12 cellular contexts compared by ENCODE assay signal in the genomic region with DNA sequence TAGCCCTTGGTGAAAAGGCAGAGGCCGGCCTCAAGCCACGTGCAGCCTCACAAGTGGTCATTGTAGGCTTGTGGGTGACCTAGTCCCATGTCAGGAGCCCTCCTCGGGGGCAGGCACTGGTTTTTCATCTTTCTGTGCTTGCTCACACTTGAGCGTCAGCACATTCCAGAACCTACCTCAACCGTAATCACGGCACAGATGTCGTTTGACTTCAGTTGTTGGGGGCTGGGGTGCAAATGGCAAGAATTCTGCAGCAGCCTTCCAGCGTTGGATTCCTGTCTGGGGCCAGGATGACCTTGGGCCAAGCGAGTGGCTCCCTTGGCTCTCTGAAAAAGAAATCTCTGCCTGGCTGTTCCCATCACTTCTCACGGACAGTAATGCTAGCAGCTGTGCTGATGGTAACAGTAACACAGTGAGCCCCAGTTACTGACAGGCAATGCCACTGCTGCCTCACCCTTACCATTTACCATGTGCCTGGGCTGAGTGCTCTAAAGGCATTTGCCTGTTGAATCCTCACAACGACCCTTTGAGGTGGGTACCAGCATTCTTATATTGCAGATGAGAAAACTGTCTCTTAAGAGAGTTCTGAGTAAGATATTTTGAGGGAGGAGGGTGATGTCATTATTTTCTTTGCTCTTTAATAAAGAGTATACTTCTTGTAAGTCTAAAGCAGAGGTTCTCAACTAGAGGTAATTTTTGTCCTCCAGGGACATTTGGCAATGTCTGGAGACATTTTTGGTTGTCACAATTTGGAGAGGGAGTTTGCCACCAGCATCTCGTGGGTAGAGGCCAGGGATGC. TPM values are rescaled to one million over a fixed set of nuclear protein-coding genes. Genes with fewer than 3 reads are reported as not detected.
DNase-seq lines count a peak whose midpoint lies in the region; TF ChIP-seq lines count a peak whose summit lies in the region.
"Had no signal": no experiment of that assay in that cellular context is flagged by ENCODE, and none has a peak within 500 bp of the region (broad histone marks: within the 10 kb centered on the region; RNA-seq: fewer than 3 reads in every experiment).

No MANE protein-coding gene starts in this region.

- peaks cover 57% of the 10 kb centered on the region for H3K4me1 Mint-ChIP-seq in chondrocyte (ENCODE audit: low read depth)
- H3K4me1 Mint-ChIP-seq in Calu3 (ENCODE audit: low read depth, unreplicated experiment): peaks cover 14% of the 10 kb centered on the region

- POLR2A ChIA-PET in PC-9 (lab: Charles Lee; ENCODE audit: unreplicated experiment): no interaction called here

- no peaks in the 10 kb centered on the region for H3K9me3 ChIP-seq in skeletal muscle satellite cell (replicated peaks; ENCODE audit: low read length)
- no peaks in the 10 kb centered on the region; the same call in none of the 2 replicates for H3K9me3 ChIP-seq in PC-9 (ENCODE audit: insufficient read depth, low read depth)

- H3K27me3 Mint-ChIP-seq in chondrocyte (ENCODE audit: low read depth): no peaks in the 10 kb centered on the region
- no peaks in the 10 kb centered on the region for H3K27me3 Mint-ChIP-seq in Calu3 (ENCODE audit: unreplicated experiment)

- peaks cover 12% of the 10 kb centered on the region for H3F3A ChIP-seq in PC-9 (ENCODE audit: insufficient read depth, low read depth)

- H3K79me2 ChIP-seq in PC-9 (ENCODE audit: low read depth): no peaks in the 10 kb centered on the region

- no peak overlapping the region for H2AFZ ChIP-seq in PC-9

- no TSS peak for BruUV-seq in PC-9 (replicated peaks; lab: Mats Ljungman, UMichigan)
- no TSS peak for BruUV-seq in Calu3 (replicated peaks; lab: Mats Ljungman, UMichigan)

- H3K4me3 Mint-ChIP-seq in chondrocyte (ENCODE audit: unreplicated experiment) (no peak overlapping the region), Calu3 (ENCODE audit: low read depth, unreplicated experiment) (no peak overlapping the region)

- no peaks in the 10 kb centered on the region for H3K36me3 ChIP-seq in kidney epithelial cell (ENCODE audit: control insufficient read depth, insufficient read depth, low read length)
- no peaks in the 10 kb centered on the region for H3K36me3 ChIP-seq in skeletal muscle satellite cell (ENCODE audit: insufficient read depth, low read length)
- H3K36me3 ChIP-seq in PC-9 (ENCODE audit: low read depth): no peaks in the 10 kb centered on the region

- no peaks in the 10 kb centered on the region for H3K27me3 ChIP-seq in kidney epithelial cell (ENCODE audit: control insufficient read depth, insufficient read depth, low read length)
- H3K27me3 ChIP-seq in skeletal muscle satellite cell (ENCODE audit: control insufficient read depth, insufficient read depth, low read length): no peaks in the 10 kb centered on the region
- no peaks in the 10 kb centered on the region for H3K27me3 ChIP-seq in PC-9 (ENCODE audit: insufficient read depth, low read depth)

- H3K36me3 Mint-ChIP-seq in chondrocyte (ENCODE audit: low read depth) (no peaks in the 10 kb centered on the region), Calu3 (ENCODE audit: insufficient read depth, unreplicated experiment) (no peaks in the 10 kb centered on the region)

- no peaks in the 10 kb centered on the region for H3K9me3 Mint-ChIP-seq in chondrocyte (ENCODE audit: low read depth)
- H3K9me3 Mint-ChIP-seq in Calu3 (ENCODE audit: low read depth, unreplicated experiment): peaks cover 8% of the 10 kb centered on the region

- no peak overlapping the region for H3K27ac ChIP-seq in PC-9

- intact Hi-C loops in PC-9 (cut with micrococcal nuclease; ENCODE audit: unreplicated experiment): no loop called here
- intact Hi-C loops in Calu3 (cut with micrococcal nuclease; ENCODE audit: unreplicated experiment): no loop called here

- H3K27ac Mint-ChIP-seq in chondrocyte (ENCODE audit: unreplicated experiment) (peak overlapping the region; percentile 99), Calu3 (ENCODE audit: unreplicated experiment) (no peak overlapping the region)
- H3K27ac Mint-ChIP-seq: activated T-helper 2 cell treated with anti-CD3 and anti-CD28 coated beads, Interferon-gamma antibody, Interleukin-2, Interleukin-4, amounts not matched to agents 10 μg/mL and 5 μg/mL and 100 μg/mL, durations not matched to agents 14 hours and 24 hours and 36 hours had no signal

- no peaks in the 10 kb centered on the region for H3K9me2 ChIP-seq in PC-9 (ENCODE audit: insufficient read depth)

- H3K4me3 ChIP-seq in kidney epithelial cell (ENCODE audit: low read depth, low read length): no peak overlapping the region
- no peak overlapping the region for H3K4me3 ChIP-seq in skeletal muscle satellite cell (ENCODE audit: low read length)
- H3K4me3 ChIP-seq in PC-9: no peak overlapping the region

- no peak overlapping the region for H3K9ac ChIP-seq in skeletal muscle satellite cell (ENCODE audit: low read depth, low read length)

- no peaks in the 10 kb centered on the region for H4K20me1 ChIP-seq in PC-9 (ENCODE audit: insufficient read depth)

- CTCF ChIA-PET in PC-9 (lab: Charles Lee) (no interaction called here), Calu3 (lab: Charles Lee) (no interaction called here)

- H3K4me1 ChIP-seq in skeletal muscle satellite cell (ENCODE audit: control insufficient read depth, insufficient read depth, low read length) (peaks cover 8% of the 10 kb centered on the region), PC-9 (replicated peaks; ENCODE audit: insufficient read depth) (peaks cover 21% of the 10 kb centered on the region)

- DNase-seq in GM04503 (ENCODE audit: low read depth) (peak; percentile 90), chondrocyte (ENCODE audit: low spot score) (no peak), kidney epithelial cell (ENCODE audit: low read depth) (peak; percentile 83), PC-9 (no peak), Calu3 (no peak), NCI-H774 (lab: John Stamatoyannopoulos, UW) (no peak), epidermal melanocyte (ENCODE audit: insufficient read length, low spot score) (no peak)
- DNase-seq: activated CD4-positive, CD25-positive, alpha-beta regulatory T cell; DMS53; NCI-H2171 had no signal

- TF ChIP-seq CTCF in chondrocyte (IDR thresholded peaks at IDR 0.05) (no peak), kidney epithelial cell (IDR thresholded peaks at IDR 0.05; ENCODE audit: insufficient read depth, low read length, poor library complexity, severe bottlenecking) (no peak), PC-9 (conservative IDR thresholded peaks at IDR 0.05) (no peak), Calu3 (IDR thresholded peaks at IDR 0.05; ENCODE audit: unreplicated experiment) (no peak)

- peak overlapping the region; percentile 1 for H3K4me2 ChIP-seq in skeletal muscle satellite cell (ENCODE audit: low read length)
- H3K4me2 ChIP-seq in PC-9: no peak overlapping the region

RNA-seq across cellular contexts. Expression of a gene that starts 46.5 kb away (rescaled TPM):
- 52.9 to 60.6 TPM (median 59.3 TPM) in 3 replicates for total RNA-seq in chondrocyte
- total RNA-seq in kidney epithelial cell: 11.2 and 14.9 TPM in 2 replicates
- 4.8 and 7.4 TPM in 2 replicates for total RNA-seq in skeletal muscle satellite cell (2012; rRNA removed)
- total RNA-seq in PC-9 (2021): 19.1 and 24.6 TPM in 2 replicates
- total RNA-seq in Calu3 (2022): 3.6 and 4.5 TPM in 2 replicates

Comparison
In these comparisons a context has a peak if more than half of its experiments do, and no peak if none do; other contexts are left out.
1. DNase-seq: peak in GM04503 (single experiment) and kidney epithelial cell (single experiment); none in chondrocyte (single experiment), PC-9 (0 of 2), Calu3 (single experiment), NCI-H774 (single experiment) and epidermal melanocyte (single experiment).